27 cellular contexts compared by ENCODE assay signal in genomic region chr18:2871111-2871720, GRCh38.
"Had no signal": no experiment of that assay in that cellular context is flagged by ENCODE, and none has a peak within 500 bp of the region (broad histone marks: within the 10 kb centered on the region; RNA-seq: fewer than 3 reads in every experiment).

No MANE protein-coding gene starts in this region.

- ATAC-seq: activated T-helper 17 cell treated with anti-CD3 and anti-CD28 coated beads, Interleukin-2, amount 50 U/mL, for 72 hours; lower lobe of right lung; naive thymus-derived CD8-positive, alpha-beta T cell; right cardiac atrium; stimulated activated effector memory CD8-positive, alpha-beta T cell treated with anti-CD3 and anti-CD28 coated beads, Interleukin-12 subunit alpha, Interleukin-12 subunit beta, amount 100 ng/mL, for 72 hours; stimulated activated naive CD8-positive, alpha-beta T cell treated with anti-CD3 and anti-CD28 coated beads, Interleukin-15, amount 100 ng/mL, for 72 hours; T-helper 17 cell had no signal

- H3K36me3 Mint-ChIP-seq: activated CD4-positive, alpha-beta memory T cell treated with anti-CD3 and anti-CD28 coated beads for 36 hours; stimulated activated effector memory CD8-positive, alpha-beta T cell treated with anti-CD3 and anti-CD28 coated beads, Interleukin-12 subunit alpha, Interleukin-12 subunit beta, amount 100 ng/mL, for 72 hours had no signal

- H3K27me3 Mint-ChIP-seq: activated CD4-positive, alpha-beta memory T cell treated with anti-CD3 and anti-CD28 coated beads for 36 hours; activated T-cell treated with anti-CD3 and anti-CD28 coated beads, Interleukin-2, amount 50 U/mL, for 24 hours; stimulated activated naive CD8-positive, alpha-beta T cell treated with anti-CD3 and anti-CD28 coated beads, Interleukin-15, amount 100 ng/mL, for 72 hours had no signal

- H3K4me3 ChIP-seq: breast epithelium, lower lobe of right lung, neural progenitor cell, ovary, SK-N-MC, skin epidermis, transverse colon had no signal

- H3K36me3 ChIP-seq: breast epithelium, lower lobe of right lung, neural progenitor cell, ovary, transverse colon had no signal

- H3K27me3 ChIP-seq: breast epithelium, neural progenitor cell, ovary, transverse colon had no signal

- H3K27ac Mint-ChIP-seq: activated CD4-positive, alpha-beta memory T cell treated with anti-CD3 and anti-CD28 coated beads for 36 hours; activated naive CD8-positive, alpha-beta T cell treated with anti-CD3 and anti-CD28 coated beads, Interleukin-2, amount 10 ng/mL, durations not matched to agents 7 days and 5 days; activated T-cell treated with anti-CD3 and anti-CD28 coated beads, Interleukin-2, amount 50 U/mL, for 24 hours; activated T-helper 17 cell treated with anti-CD3 and anti-CD28 coated beads, Interleukin-2, amount 50 U/mL, for 72 hours; mesothelial cell of epicardium; naive thymus-derived CD8-positive, alpha-beta T cell; neural progenitor cell; stimulated activated effector memory CD8-positive, alpha-beta T cell treated with anti-CD3 and anti-CD28 coated beads, Interleukin-12 subunit alpha, Interleukin-12 subunit beta, amount 100 ng/mL, for 72 hours; stimulated activated naive CD8-positive, alpha-beta T cell treated with anti-CD3 and anti-CD28 coated beads, Interleukin-15, amount 100 ng/mL, for 72 hours; T-helper 17 cell had no signal

- FAIRE-seq: kidney had no signal

- H3K9me3 ChIP-seq: breast epithelium, lower lobe of right lung, ovary, transverse colon had no signal

- H3K4me3 Mint-ChIP-seq: activated CD4-positive, alpha-beta memory T cell treated with anti-CD3 and anti-CD28 coated beads for 36 hours; activated naive CD8-positive, alpha-beta T cell treated with anti-CD3 and anti-CD28 coated beads, Interleukin-2, amount 10 ng/mL, durations not matched to agents 7 days and 5 days; activated T-cell treated with anti-CD3 and anti-CD28 coated beads, Interleukin-2, amount 50 U/mL, for 24 hours; activated T-helper 17 cell treated with anti-CD3 and anti-CD28 coated beads, Interleukin-2, amount 50 U/mL, for 72 hours; mesothelial cell of epicardium; naive thymus-derived CD8-positive, alpha-beta T cell; neural progenitor cell; stimulated activated effector memory CD8-positive, alpha-beta T cell treated with anti-CD3 and anti-CD28 coated beads, Interleukin-12 subunit alpha, Interleukin-12 subunit beta, amount 100 ng/mL, for 72 hours; stimulated activated naive CD8-positive, alpha-beta T cell treated with anti-CD3 and anti-CD28 coated beads, Interleukin-15, amount 100 ng/mL, for 72 hours; T-helper 17 cell had no signal

- H3K4me1 ChIP-seq: breast epithelium, lower lobe of right lung, neural progenitor cell, transverse colon had no signal

- H3K9ac ChIP-seq: neural progenitor cell had no signal

- H3K27ac ChIP-seq: breast epithelium, lower lobe of right lung, neural progenitor cell, ovary, SK-N-MC, skin epidermis, transverse colon had no signal

- DNase-seq: activated CD4-positive, alpha-beta memory T cell treated with anti-CD3 and anti-CD28 coated beads for 36 hours; activated CD4-positive, alpha-beta T cell treated with anti-CD3 and anti-CD28 coated beads for 48 hours; activated naive CD4-positive, alpha-beta T cell treated with Interleukin-2 at 50 U/mL for 16 hours; activated naive CD8-positive, alpha-beta T cell treated with anti-CD3 and anti-CD28 coated beads, Interleukin-2, amount 10 ng/mL, durations not matched to agents 7 days and 5 days; activated T-cell treated with anti-CD3 and anti-CD28 coated beads, Interleukin-2, amount 50 U/mL, for 24 hours; amniotic stem cell; cerebellar nuclear complex; cortex of kidney; erythroblast; foreskin fibroblast; kidney; lower lobe of right lung; naive thymus-derived CD8-positive, alpha-beta T cell; right cardiac atrium; stimulated activated CD4-positive, alpha-beta T cell treated with anti-CD3 and anti-CD28 coated beads, Interleukin-2, amount 100 ng/mL, for 24 hours; stimulated activated naive CD8-positive, alpha-beta T cell treated with anti-CD3 and anti-CD28 coated beads, Interleukin-15, amount 100 ng/mL, for 72 hours; SW 1271; T-helper 17 cell; transverse colon had no signal

- H2AFZ ChIP-seq: neural progenitor cell had no signal

- H3K4me2 ChIP-seq: neural progenitor cell had no signal

- H3K9me3 Mint-ChIP-seq: activated CD4-positive, alpha-beta memory T cell treated with anti-CD3 and anti-CD28 coated beads for 36 hours; activated T-cell treated with anti-CD3 and anti-CD28 coated beads, Interleukin-2, amount 50 U/mL, for 24 hours; activated T-helper 17 cell treated with anti-CD3 and anti-CD28 coated beads, Interleukin-2, amount 50 U/mL, for 72 hours; stimulated activated effector memory CD8-positive, alpha-beta T cell treated with anti-CD3 and anti-CD28 coated beads, Interleukin-12 subunit alpha, Interleukin-12 subunit beta, amount 100 ng/mL, for 72 hours; stimulated activated naive CD8-positive, alpha-beta T cell treated with anti-CD3 and anti-CD28 coated beads, Interleukin-15, amount 100 ng/mL, for 72 hours had no signal

- H3K4me1 Mint-ChIP-seq: activated T-helper 17 cell treated with anti-CD3 and anti-CD28 coated beads, Interleukin-2, amount 50 U/mL, for 72 hours; neural progenitor cell; stimulated activated naive CD8-positive, alpha-beta T cell treated with anti-CD3 and anti-CD28 coated beads, Interleukin-15, amount 100 ng/mL, for 72 hours had no signal
